22 cellular contexts compared by ENCODE assay signal in genomic region chr10:80700760-80701444, GRCh38.
"Had no signal": no experiment of that assay in that cellular context is flagged by ENCODE, and none has a peak within 500 bp of the region (broad histone marks: within the 10 kb centered on the region; RNA-seq: fewer than 3 reads in every experiment).

No MANE protein-coding gene starts in this region.

- H3K4me1 Mint-ChIP-seq: immature natural killer cell; naive thymus-derived CD4-positive, alpha-beta T cell had no signal

- DNase-seq: cerebellar nuclear complex; esophagus squamous epithelium; foreskin fibroblast; glutamatergic neuron; immature natural killer cell; kidney; left cardiac atrium; left ventricle myocardium superior; mesenchymal stem cell; naive thymus-derived CD4-positive, alpha-beta T cell; occipital lobe; spleen; stimulated activated CD4-positive, alpha-beta T cell treated with anti-CD3 and anti-CD28 coated beads, Interleukin-15, amount 100 ng/mL, for 24 hours; stimulated activated CD4-positive, alpha-beta T cell treated with anti-CD3 and anti-CD28 coated beads, Interleukin-1b, Interleukin-23, amount 100 ng/mL, for 48 hours; stimulated activated CD4-positive, alpha-beta T cell treated with anti-CD3 and anti-CD28 coated beads, Interleukin-4, amount 100 ng/mL, for 24 hours; stimulated activated naive B cell treated with anti-CD40 and anti-IgM and Interleukin-4, amounts not matched to agents 10 μg/mL and 1 μg/mL and 100 μg/mL, for 72 hours; stimulated activated naive CD8-positive, alpha-beta T cell treated with anti-CD3 and anti-CD28 coated beads, Interleukin-15, amount 100 ng/mL, for 72 hours; testis had no signal

- H3K4me3 Mint-ChIP-seq: dendritic cell treated with granulocyte-macrophage colony-stimulating factor and Interleukin-4, amounts not matched to agents 40 ng/mL and 50 ng/mL, for 4 days; immature natural killer cell; naive thymus-derived CD4-positive, alpha-beta T cell; neural crest cell; stimulated activated naive B cell treated with anti-CD40 and anti-IgM and Interleukin-4, amounts not matched to agents 10 μg/mL and 1 μg/mL and 100 μg/mL, for 72 hours; stimulated activated naive CD8-positive, alpha-beta T cell treated with anti-CD3 and anti-CD28 coated beads, Interleukin-15, amount 100 ng/mL, for 72 hours had no signal

- H3K36me3 Mint-ChIP-seq: immature natural killer cell; naive thymus-derived CD4-positive, alpha-beta T cell; stimulated activated naive B cell treated with anti-CD40 and anti-IgM and Interleukin-4, amounts not matched to agents 10 μg/mL and 1 μg/mL and 100 μg/mL, for 72 hours had no signal

- H3K9me3 Mint-ChIP-seq: dendritic cell treated with granulocyte-macrophage colony-stimulating factor and Interleukin-4, amounts not matched to agents 40 ng/mL and 50 ng/mL, for 4 days; immature natural killer cell; neural crest cell; stimulated activated naive B cell treated with anti-CD40 and anti-IgM and Interleukin-4, amounts not matched to agents 10 μg/mL and 1 μg/mL and 100 μg/mL, for 72 hours; stimulated activated naive CD8-positive, alpha-beta T cell treated with anti-CD3 and anti-CD28 coated beads, Interleukin-15, amount 100 ng/mL, for 72 hours had no signal

- H3K27ac Mint-ChIP-seq: dendritic cell treated with granulocyte-macrophage colony-stimulating factor and Interleukin-4, amounts not matched to agents 40 ng/mL and 50 ng/mL, for 4 days; immature natural killer cell; naive thymus-derived CD4-positive, alpha-beta T cell; stimulated activated naive B cell treated with anti-CD40 and anti-IgM and Interleukin-4, amounts not matched to agents 10 μg/mL and 1 μg/mL and 100 μg/mL, for 72 hours had no signal

- ATAC-seq: gastroesophageal sphincter; left cardiac atrium; left ventricle myocardium superior; naive thymus-derived CD4-positive, alpha-beta T cell; sciatic nerve; stimulated activated naive B cell treated with anti-CD40 and anti-IgM and Interleukin-4, amounts not matched to agents 10 μg/mL and 1 μg/mL and 100 μg/mL, for 72 hours; stimulated activated naive CD8-positive, alpha-beta T cell treated with anti-CD3 and anti-CD28 coated beads, Interleukin-15, amount 100 ng/mL, for 72 hours had no signal
